Comparison of ENCODE assay signal across 9 cellular contexts in genomic region chr16:21644674-21645073, GRCh38. TPM values are rescaled to one million over a fixed set of nuclear protein-coding genes. Genes with fewer than 3 reads are reported as not detected.
DNase-seq lines count a peak whose midpoint lies in the region; ATAC-seq and TF ChIP-seq lines count a peak whose summit lies in the region.
"Had no signal": no experiment of that assay in that cellular context is flagged by ENCODE, and none has a peak within 500 bp of the region (broad histone marks: within the 10 kb centered on the region; RNA-seq: fewer than 3 reads in every experiment).

No MANE protein-coding gene starts in this region.

- H3K4me3 Mint-ChIP-seq in CD14-positive monocyte (peak overlapping the region; percentile 78 to 87), IgD-negative memory B cell (peak overlapping the region; percentile 79 to 93 (median 84))
- H3K4me3 Mint-ChIP-seq in activated naive CD8-positive, alpha-beta T cell treated with anti-CD3 and anti-CD28 coated beads, Interleukin-2, amount 50 U/mL, for 24 hours, result peak overlapping the region; percentile 79

- H3K27ac Mint-ChIP-seq in CD14-positive monocyte, result peak overlapping the region; percentile 89 to 97 (median 95)
- peak overlapping the region; percentile 87 to 99 (median 94) for H3K27ac Mint-ChIP-seq in IgD-negative memory B cell
- peak overlapping the region; percentile 83 for H3K27ac Mint-ChIP-seq in activated naive CD8-positive, alpha-beta T cell treated with anti-CD3 and anti-CD28 coated beads, Interleukin-2, amount 50 U/mL, for 24 hours

- in situ Hi-C loops in KBM-7 (cut with MboI; ENCODE audit: low pct_unique_long_range_greater_than_20kb, low sequenced_read_pairs), result no loop called here

- H3K27me3 ChIP-seq in neutrophil, result no peaks in the 10 kb centered on the region

- H3K4me1 ChIP-seq in neutrophil (ENCODE audit: control insufficient read depth in 1 of 2, insufficient read depth in 1 of 2, low read depth in 1 of 2, low read length in 1 of 2), result peaks cover 91 to 97% of the 10 kb centered on the region in 2 experiments

- H3K9me3 Mint-ChIP-seq in CD14-positive monocyte (no peaks in the 10 kb centered on the region), IgD-negative memory B cell (no peaks in the 10 kb centered on the region)
- H3K9me3 Mint-ChIP-seq in activated naive CD8-positive, alpha-beta T cell treated with anti-CD3 and anti-CD28 coated beads, Interleukin-2, amount 50 U/mL, for 24 hours, result no peaks in the 10 kb centered on the region
- H3K9me3 Mint-ChIP-seq: brain had no signal

- ATAC-seq in activated naive CD8-positive, alpha-beta T cell treated with anti-CD3 and anti-CD28 coated beads, Interleukin-2, amount 50 U/mL, for 24 hours, result no peak
- ATAC-seq in HG03135 (IDR thresholded peaks at IDR 0.05; ENCODE audit: unreplicated experiment), result no peak
- ATAC-seq in GM21576 (IDR thresholded peaks at IDR 0.05; ENCODE audit: unreplicated experiment), result no peak

- H3K9me3 ChIP-seq in neutrophil, result no peaks in the 10 kb centered on the region

- no peak for DNase-seq in CD14-positive monocyte (ENCODE audit: low spot score)
- DNase-seq in activated naive CD8-positive, alpha-beta T cell treated with anti-CD3 and anti-CD28 coated beads, Interleukin-2, amount 50 U/mL, for 24 hours, result no peak
- DNase-seq in KBM-7, result no peak
- DNase-seq in GM20000 (ENCODE audit: low spot score), result no peak

- intact Hi-C loops in CD14-positive monocyte (cut with micrococcal nuclease), result loop anchor here (2.0 to 5.0 kb wide), 3 partner anchors 42 to 63 kb away; no protein-coding TSS in a partner anchor

- H3K36me3 Mint-ChIP-seq in CD14-positive monocyte, result peaks cover 62 to 79% of the 10 kb centered on the region in 2 donors
- H3K36me3 Mint-ChIP-seq in IgD-negative memory B cell, result no peaks in the 10 kb centered on the region
- peaks cover 5% of the 10 kb centered on the region for H3K36me3 Mint-ChIP-seq in activated naive CD8-positive, alpha-beta T cell treated with anti-CD3 and anti-CD28 coated beads, Interleukin-2, amount 50 U/mL, for 24 hours (ENCODE audit: low read depth)
- H3K36me3 Mint-ChIP-seq: brain had no signal

- peak overlapping the region; percentile 97 for H3K27ac ChIP-seq in neutrophil

- peaks cover 100% of the 10 kb centered on the region for H3K36me3 ChIP-seq in neutrophil

- TF ChIP-seq CTCF in CD14-positive monocyte (IDR thresholded peaks at IDR 0.05), result no peak
- no peak for TF ChIP-seq CTCF in neutrophil (IDR thresholded peaks at IDR 0.05)
- TF ChIP-seq CTCF in GM20000 (IDR thresholded peaks at IDR 0.05; ENCODE audit: extremely low read depth, missing control alignments), result no peak

- peak overlapping the region in 1 of 2 experiments; percentile 53 for H3K4me3 ChIP-seq in neutrophil (ENCODE audit: low read depth in 1 of 2, low read length in 1 of 2)

- peaks cover 68% of the 10 kb centered on the region for H3K4me1 Mint-ChIP-seq in CD14-positive monocyte
- peaks cover 41 to 55% (median 42%) of the 10 kb centered on the region in 3 donors for H3K4me1 Mint-ChIP-seq in IgD-negative memory B cell
- peaks cover 58% of the 10 kb centered on the region for H3K4me1 Mint-ChIP-seq in activated naive CD8-positive, alpha-beta T cell treated with anti-CD3 and anti-CD28 coated beads, Interleukin-2, amount 50 U/mL, for 24 hours

- no peaks in the 10 kb centered on the region for H3K27me3 Mint-ChIP-seq in CD14-positive monocyte (ENCODE audit: low read depth in 3 of 3)
- H3K27me3 Mint-ChIP-seq in IgD-negative memory B cell, result no peaks in the 10 kb centered on the region
- no peaks in the 10 kb centered on the region for H3K27me3 Mint-ChIP-seq in activated naive CD8-positive, alpha-beta T cell treated with anti-CD3 and anti-CD28 coated beads, Interleukin-2, amount 50 U/mL, for 24 hours
- H3K27me3 Mint-ChIP-seq: brain had no signal

RNA-seq across cellular contexts. Expression of gene IGSF6, which starts 7.7 kb away (rescaled TPM):
- 100 to 1,000 TPM; 159 to 276 TPM for polyA plus RNA-seq in CD14-positive monocyte
- 0.31 TPM for polyA plus RNA-seq in IgD-negative memory B cell

RNA-seq across cellular contexts. Expression of gene OTOA, which starts 19.1 kb away (rescaled TPM):
- polyA plus RNA-seq in CD14-positive monocyte (under 1 TPM; 0.21 to 0.23 TPM), IgD-negative memory B cell (not detected)

RNA-seq across cellular contexts. Expression of gene METTL9, which starts 45.3 kb away (rescaled TPM):
- 100 to 1,000 TPM; 373 to 400 TPM for polyA plus RNA-seq in CD14-positive monocyte
- polyA plus RNA-seq in IgD-negative memory B cell, result 78.5 TPM

Comparison
In these comparisons a context has a peak if more than half of its experiments do, and no peak if none do; other contexts are left out.
1. RNA of gene IGSF6, which starts 7.7 kb away (polyA plus RNA-seq): 159 to 276 TPM in CD14-positive monocyte; 0.31 TPM in IgD-negative memory B cell (single experiment); every median in the first group is over 100 times any median in the second.
2. Peak in every context shown above with its lines, with median percentiles within 50 percentile points of each other: H3K27ac Mint-ChIP-seq and H3K4me3 Mint-ChIP-seq.